ENCODE assay signal across 1 cellular context in the genomic region with DNA sequence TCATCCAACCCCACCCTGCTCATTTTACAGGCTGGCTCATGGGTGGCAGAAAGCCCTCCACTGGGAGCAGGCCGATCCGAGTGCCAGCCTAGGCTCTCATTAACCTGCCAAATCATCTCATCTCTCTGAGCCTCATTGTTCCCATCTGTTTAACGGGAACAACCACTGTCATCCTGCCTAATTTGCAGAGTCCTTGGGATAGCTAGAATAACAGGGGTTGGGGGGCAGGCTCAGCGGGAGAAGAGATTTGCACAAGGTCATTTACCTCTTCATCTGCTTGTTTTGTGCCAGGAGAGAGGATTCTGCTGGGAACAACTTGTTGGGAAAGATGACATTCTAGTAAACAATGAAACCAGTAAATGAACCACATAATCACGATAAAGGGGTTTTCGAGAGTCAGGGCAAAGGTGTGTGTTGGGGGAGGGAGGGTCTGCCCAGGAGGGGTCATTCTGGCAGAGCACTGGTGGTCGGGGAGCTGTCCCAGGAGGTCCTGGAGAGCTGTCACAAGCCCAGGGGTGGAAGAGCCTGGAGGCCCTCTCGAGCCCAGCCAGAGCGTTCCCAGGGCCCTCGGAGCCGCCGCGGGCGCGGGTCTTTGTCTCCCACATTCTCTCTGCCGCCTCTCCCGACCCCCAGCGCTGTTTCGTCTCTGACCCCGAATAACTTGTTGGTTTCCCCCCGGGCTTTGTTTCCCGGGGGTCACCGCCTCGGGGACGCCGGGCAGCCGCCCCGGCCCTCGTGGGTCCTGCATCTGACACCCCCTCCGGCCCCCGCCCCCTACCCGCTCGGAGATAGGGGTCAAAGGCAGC.
TF ChIP-seq lines count a peak whose summit lies in the region.

No MANE protein-coding gene starts in this region.

TF ChIP-seq in HepG2, 621 proteins besides CTCF, POLR2A, EP300 and RAD21 (continued from another document and continues in another):
- TF ChIP-seq, protein P1, sequence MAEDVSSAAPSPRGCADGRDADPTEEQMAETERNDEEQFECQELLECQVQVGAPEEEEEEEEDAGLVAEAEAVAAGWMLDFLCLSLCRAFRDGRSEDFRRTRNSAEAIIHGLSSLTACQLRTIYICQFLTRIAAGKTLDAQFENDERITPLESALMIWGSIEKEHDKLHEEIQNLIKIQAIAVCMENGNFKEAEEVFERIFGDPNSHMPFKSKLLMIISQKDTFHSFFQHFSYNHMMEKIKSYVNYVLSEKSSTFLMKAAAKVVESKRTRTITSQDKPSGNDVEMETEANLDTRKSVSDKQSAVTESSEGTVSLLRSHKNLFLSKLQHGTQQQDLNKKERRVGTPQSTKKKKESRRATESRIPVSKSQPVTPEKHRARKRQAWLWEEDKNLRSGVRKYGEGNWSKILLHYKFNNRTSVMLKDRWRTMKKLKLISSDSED (CRISPR knock-in tag; IDR thresholded peaks at IDR 0.05): no peak
- no peak for TF ChIP-seq IKZF1 (IDR thresholded peaks at IDR 0.05)
- TF ChIP-seq ZNF576 (CRISPR knock-in tag; IDR thresholded peaks at IDR 0.05): no peak
- TF ChIP-seq SOX13 (IDR thresholded peaks at IDR 0.05): no peak
- peak in 1 of 2 experiments; percentile 45; a peak in 2 of 4 replicates for TF ChIP-seq SOX13 (CRISPR knock-in tag; conservative IDR thresholded peaks at IDR 0.05 in 1 of 2, IDR thresholded peaks at IDR 0.05 in 1 of 2)
- TF ChIP-seq TEAD2 (CRISPR knock-in tag; IDR thresholded peaks at IDR 0.05): no peak
- TF ChIP-seq ZNF644 (CRISPR knock-in tag; IDR thresholded peaks at IDR 0.05; ENCODE audit: low read depth): no peak
- TF ChIP-seq, protein P2, sequence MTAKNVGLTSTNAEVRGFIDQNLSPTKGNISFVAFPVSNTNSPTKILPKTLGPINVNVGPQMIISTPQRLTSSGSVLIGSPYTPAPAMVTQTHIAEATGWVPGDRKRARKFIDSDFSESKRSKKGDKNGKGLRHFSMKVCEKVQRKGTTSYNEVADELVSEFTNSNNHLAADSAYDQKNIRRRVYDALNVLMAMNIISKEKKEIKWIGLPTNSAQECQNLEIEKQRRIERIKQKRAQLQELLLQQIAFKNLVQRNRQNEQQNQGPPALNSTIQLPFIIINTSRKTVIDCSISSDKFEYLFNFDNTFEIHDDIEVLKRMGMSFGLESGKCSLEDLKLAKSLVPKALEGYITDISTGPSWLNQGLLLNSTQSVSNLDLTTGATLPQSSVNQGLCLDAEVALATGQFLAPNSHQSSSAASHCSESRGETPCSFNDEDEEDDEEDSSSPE (CRISPR knock-in tag; IDR thresholded peaks at IDR 0.05): no peak
- TF ChIP-seq NFIC (IDR thresholded peaks at IDR 0.05; ENCODE audit: low read length): peak; percentile 14; the same call in 1 of the 2 replicates
- no peak for TF ChIP-seq ZNF24 (IDR thresholded peaks at IDR 0.05)
- no peak for TF ChIP-seq SNRNP70 (IDR thresholded peaks at IDR 0.05; ENCODE audit: low read depth, low read length)
- no peak for TF ChIP-seq ZNF703 (CRISPR knock-in tag; IDR thresholded peaks at IDR 0.05; ENCODE audit: borderline replicate concordance)
- TF ChIP-seq ARNT2 (CRISPR knock-in tag; IDR thresholded peaks at IDR 0.05; ENCODE audit: low read depth): no peak; the same call in 1 of the 2 replicates
- TF ChIP-seq ARNTL (CRISPR knock-in tag; IDR thresholded peaks at IDR 0.05): peak; percentile 80; the same call in 1 of the 2 replicates
- TF ChIP-seq NCOR1 (IDR thresholded peaks at IDR 0.05; ENCODE audit: borderline replicate concordance, low read length): no peak
- 0 out of 2 replicates have a peak, but pooled peaks have one; percentile 19 for TF ChIP-seq PCBP1 (IDR thresholded peaks at IDR 0.05; ENCODE audit: borderline replicate concordance, low read depth, low read length)
- no peak for TF ChIP-seq CEBPB (IDR thresholded peaks at IDR 0.05; ENCODE audit: borderline replicate concordance, low read depth, low read length)
- no peak for TF ChIP-seq EHMT2 (IDR thresholded peaks at IDR 0.05; ENCODE audit: borderline replicate concordance, low read depth, low read length)
- TF ChIP-seq, protein P3, sequence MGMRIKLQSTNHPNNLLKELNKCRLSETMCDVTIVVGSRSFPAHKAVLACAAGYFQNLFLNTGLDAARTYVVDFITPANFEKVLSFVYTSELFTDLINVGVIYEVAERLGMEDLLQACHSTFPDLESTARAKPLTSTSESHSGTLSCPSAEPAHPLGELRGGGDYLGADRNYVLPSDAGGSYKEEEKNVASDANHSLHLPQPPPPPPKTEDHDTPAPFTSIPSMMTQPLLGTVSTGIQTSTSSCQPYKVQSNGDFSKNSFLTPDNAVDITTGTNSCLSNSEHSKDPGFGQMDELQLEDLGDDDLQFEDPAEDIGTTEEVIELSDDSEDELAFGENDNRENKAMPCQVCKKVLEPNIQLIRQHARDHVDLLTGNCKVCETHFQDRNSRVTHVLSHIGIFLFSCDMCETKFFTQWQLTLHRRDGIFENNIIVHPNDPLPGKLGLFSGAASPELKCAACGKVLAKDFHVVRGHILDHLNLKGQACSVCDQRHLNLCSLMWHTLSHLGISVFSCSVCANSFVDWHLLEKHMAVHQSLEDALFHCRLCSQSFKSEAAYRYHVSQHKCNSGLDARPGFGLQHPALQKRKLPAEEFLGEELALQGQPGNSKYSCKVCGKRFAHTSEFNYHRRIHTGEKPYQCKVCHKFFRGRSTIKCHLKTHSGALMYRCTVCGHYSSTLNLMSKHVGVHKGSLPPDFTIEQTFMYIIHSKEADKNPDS (CRISPR knock-in tag; IDR thresholded peaks at IDR 0.05): no peak
- TF ChIP-seq ZSCAN21 (CRISPR knock-in tag; IDR thresholded peaks at IDR 0.05; ENCODE audit: borderline replicate concordance): 0 out of 2 replicates have a peak, but pooled peaks have one; percentile 32
- TF ChIP-seq KAT7 (CRISPR knock-in tag; IDR thresholded peaks at IDR 0.05; ENCODE audit: borderline replicate concordance): no peak
- no peak for TF ChIP-seq RBM22 (optimal IDR thresholded peaks at IDR 0.05; ENCODE audit: low read length)
- no peak for TF ChIP-seq SMAD9 (CRISPR knock-in tag; IDR thresholded peaks at IDR 0.05)
- TF ChIP-seq KDM4B (CRISPR knock-in tag; IDR thresholded peaks at IDR 0.05): no peak
- no peak; the same call in 1 of the 2 replicates for TF ChIP-seq ZNF768 (CRISPR knock-in tag; IDR thresholded peaks at IDR 0.05)
- TF ChIP-seq ZNF75D (CRISPR knock-in tag; IDR thresholded peaks at IDR 0.05; ENCODE audit: borderline replicate concordance): no peak
- no peak for TF ChIP-seq RFX3 (CRISPR knock-in tag; IDR thresholded peaks at IDR 0.05)
- TF ChIP-seq, protein P4, sequence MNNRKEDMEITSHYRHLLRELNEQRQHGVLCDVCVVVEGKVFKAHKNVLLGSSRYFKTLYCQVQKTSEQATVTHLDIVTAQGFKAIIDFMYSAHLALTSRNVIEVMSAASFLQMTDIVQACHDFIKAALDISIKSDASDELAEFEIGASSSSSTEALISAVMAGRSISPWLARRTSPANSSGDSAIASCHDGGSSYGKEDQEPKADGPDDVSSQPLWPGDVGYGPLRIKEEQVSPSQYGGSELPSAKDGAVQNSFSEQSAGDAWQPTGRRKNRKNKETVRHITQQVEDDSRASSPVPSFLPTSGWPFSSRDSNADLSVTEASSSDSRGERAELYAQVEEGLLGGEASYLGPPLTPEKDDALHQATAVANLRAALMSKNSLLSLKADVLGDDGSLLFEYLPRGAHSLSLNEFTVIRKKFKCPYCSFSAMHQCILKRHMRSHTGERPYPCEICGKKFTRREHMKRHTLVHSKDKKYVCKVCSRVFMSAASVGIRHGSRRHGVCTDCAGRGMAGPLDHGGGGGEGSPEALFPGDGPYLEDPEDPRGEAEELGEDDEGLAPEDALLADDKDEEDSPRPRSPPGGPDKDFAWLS (CRISPR knock-in tag; IDR thresholded peaks at IDR 0.05; ENCODE audit: borderline replicate concordance): no peak
- no peak for TF ChIP-seq RORA (CRISPR knock-in tag; IDR thresholded peaks at IDR 0.05)
- no peak; the same call in none of the 2 replicates for TF ChIP-seq PAXIP1 (CRISPR knock-in tag; conservative IDR thresholded peaks at IDR 0.05)
- no peak for TF ChIP-seq CHCHD3 (CRISPR knock-in tag; IDR thresholded peaks at IDR 0.05)
- TF ChIP-seq NCOA2 (CRISPR knock-in tag; IDR thresholded peaks at IDR 0.05): peak; percentile 64; the same call in 1 of the 2 replicates
- no peak for TF ChIP-seq ZNF569 (CRISPR knock-in tag; IDR thresholded peaks at IDR 0.05; ENCODE audit: borderline replicate concordance)
- no peak for TF ChIP-seq ZNF3 (CRISPR knock-in tag; IDR thresholded peaks at IDR 0.05)
- no peak for TF ChIP-seq GZF1 (CRISPR knock-in tag; IDR thresholded peaks at IDR 0.05)
- TF ChIP-seq ZNF253 (CRISPR knock-in tag; IDR thresholded peaks at IDR 0.05; ENCODE audit: borderline replicate concordance): no peak
- no peak for TF ChIP-seq ZNF383 (CRISPR knock-in tag; IDR thresholded peaks at IDR 0.05; ENCODE audit: borderline replicate concordance)
- TF ChIP-seq SP5 (CRISPR knock-in tag; IDR thresholded peaks at IDR 0.05; ENCODE audit: borderline replicate concordance, low read depth): no peak
- TF ChIP-seq ZNF850 (CRISPR knock-in tag; conservative IDR thresholded peaks at IDR 0.05): no peak
- no peak; the same call in 1 of the 2 replicates for TF ChIP-seq MIER2 (CRISPR knock-in tag; IDR thresholded peaks at IDR 0.05)
- TF ChIP-seq CREM (IDR thresholded peaks at IDR 0.05): peak; percentile 34; the same call in 1 of the 2 replicates
- no peak for TF ChIP-seq CREM (CRISPR knock-in tag; IDR thresholded peaks at IDR 0.05)
- no peak for TF ChIP-seq ZNF333 (CRISPR knock-in tag; IDR thresholded peaks at IDR 0.05; ENCODE audit: borderline replicate concordance)
- TF ChIP-seq, protein P5, sequence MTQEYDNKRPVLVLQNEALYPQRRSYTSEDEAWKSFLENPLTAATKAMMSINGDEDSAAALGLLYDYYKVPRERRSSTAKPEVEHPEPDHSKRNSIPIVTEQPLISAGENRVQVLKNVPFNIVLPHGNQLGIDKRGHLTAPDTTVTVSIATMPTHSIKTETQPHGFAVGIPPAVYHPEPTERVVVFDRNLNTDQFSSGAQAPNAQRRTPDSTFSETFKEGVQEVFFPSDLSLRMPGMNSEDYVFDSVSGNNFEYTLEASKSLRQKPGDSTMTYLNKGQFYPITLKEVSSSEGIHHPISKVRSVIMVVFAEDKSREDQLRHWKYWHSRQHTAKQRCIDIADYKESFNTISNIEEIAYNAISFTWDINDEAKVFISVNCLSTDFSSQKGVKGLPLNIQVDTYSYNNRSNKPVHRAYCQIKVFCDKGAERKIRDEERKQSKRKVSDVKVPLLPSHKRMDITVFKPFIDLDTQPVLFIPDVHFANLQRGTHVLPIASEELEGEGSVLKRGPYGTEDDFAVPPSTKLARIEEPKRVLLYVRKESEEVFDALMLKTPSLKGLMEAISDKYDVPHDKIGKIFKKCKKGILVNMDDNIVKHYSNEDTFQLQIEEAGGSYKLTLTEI (CRISPR knock-in tag; conservative IDR thresholded peaks at IDR 0.05): no peak
- TF ChIP-seq, protein P6, sequence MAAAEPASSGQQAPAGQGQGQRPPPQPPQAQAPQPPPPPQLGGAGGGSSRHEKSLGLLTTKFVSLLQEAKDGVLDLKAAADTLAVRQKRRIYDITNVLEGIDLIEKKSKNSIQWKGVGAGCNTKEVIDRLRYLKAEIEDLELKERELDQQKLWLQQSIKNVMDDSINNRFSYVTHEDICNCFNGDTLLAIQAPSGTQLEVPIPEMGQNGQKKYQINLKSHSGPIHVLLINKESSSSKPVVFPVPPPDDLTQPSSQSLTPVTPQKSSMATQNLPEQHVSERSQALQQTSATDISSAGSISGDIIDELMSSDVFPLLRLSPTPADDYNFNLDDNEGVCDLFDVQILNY (CRISPR knock-in tag; conservative IDR thresholded peaks at IDR 0.05): no peak
- no peak for TF ChIP-seq ZBTB33 (CRISPR knock-in tag; IDR thresholded peaks at IDR 0.05)
- 0 out of 2 replicates have a peak, but pooled peaks have one; percentile 13 for TF ChIP-seq MIXL1 (CRISPR knock-in tag; IDR thresholded peaks at IDR 0.05)
- TF ChIP-seq ZNF563 (CRISPR knock-in tag; IDR thresholded peaks at IDR 0.05): no peak
- no peak; the same call in 1 of the 2 replicates for TF ChIP-seq ZNF598 (CRISPR knock-in tag; IDR thresholded peaks at IDR 0.05; ENCODE audit: borderline replicate concordance)
- no peak for TF ChIP-seq SMARCE1 (IDR thresholded peaks at IDR 0.05; ENCODE audit: borderline replicate concordance)
- TF ChIP-seq ZMAT3 (CRISPR knock-in tag; conservative IDR thresholded peaks at IDR 0.05): no peak; the same call in 1 of the 2 replicates
- TF ChIP-seq SP1 (IDR thresholded peaks at IDR 0.05): no peak
- no peak; the same call in 1 of the 2 replicates for TF ChIP-seq SP1 (CRISPR knock-in tag; IDR thresholded peaks at IDR 0.05)
- TF ChIP-seq ERF (CRISPR knock-in tag; IDR thresholded peaks at IDR 0.05): no peak
